ENCODE assay signal across 11 cellular contexts in the genomic region with DNA sequence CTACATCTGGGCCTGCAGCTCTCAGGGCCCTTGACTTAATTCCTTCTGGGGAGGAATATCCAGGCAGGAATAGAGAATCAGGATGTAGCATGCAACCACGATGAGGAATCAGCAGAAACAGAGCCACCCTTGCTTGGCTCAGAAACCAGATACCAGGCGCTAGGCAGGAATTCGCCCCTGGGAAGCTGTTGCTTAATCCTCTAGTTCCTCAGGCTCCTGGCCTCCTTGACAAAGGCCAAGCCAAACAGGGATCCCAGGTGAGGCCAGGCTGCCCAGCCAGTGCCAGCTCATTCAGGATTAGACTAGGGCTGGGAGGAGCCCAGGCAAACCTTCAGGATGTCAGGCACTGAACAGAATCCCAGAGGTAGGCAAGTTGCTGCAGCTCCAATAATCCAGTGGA. TPM values are rescaled to one million over a fixed set of nuclear protein-coding genes. Genes with fewer than 3 reads are reported as not detected.
DNase-seq lines count a peak whose midpoint lies in the region; ATAC-seq and TF ChIP-seq lines count a peak whose summit lies in the region.
"Had no signal": no experiment of that assay in that cellular context is flagged by ENCODE, and none has a peak within 500 bp of the region (broad histone marks: within the 10 kb centered on the region; RNA-seq: fewer than 3 reads in every experiment).

No MANE protein-coding gene starts in this region.

- no peaks in the 10 kb centered on the region for H3K36me3 ChIP-seq in colonic mucosa
- H3K36me3 ChIP-seq: BLaER1 treated with 17β-estradiol and CSF1 and Interleukin-3, amounts not matched to agents 10 nM and 100 nM had no signal

- H3K4me1 ChIP-seq in colonic mucosa, result no peaks in the 10 kb centered on the region

- DNase-seq in A172 (ENCODE audit: low spot score), result peak; percentile 79
- DNase-seq in colonic mucosa, result peak; percentile 45
- DNase-seq in lower leg skin (ENCODE audit: low spot score in 2 of 2), result peak; percentile 79 to 91
- no peak for DNase-seq in GOT3 (lab: John Stamatoyannopoulos, UW)
- DNase-seq in head of caudate nucleus, result no peak
- no peak for DNase-seq in cerebellar cortex (ENCODE audit: low spot score)
- DNase-seq: amygdala, NCI-H2081 treated with DMSO at 0.1 percent for 48 hours had no signal

- H3K27ac ChIP-seq in colonic mucosa, result peak overlapping the region; percentile 43

- TF ChIP-seq RAD21 in Ishikawa (IDR thresholded peaks at IDR 0.05; ENCODE audit: low read depth), result no peak

- no peaks in the 10 kb centered on the region for H3K27me3 ChIP-seq in colonic mucosa
- H3K27me3 ChIP-seq: BLaER1 treated with 17β-estradiol and CSF1 and Interleukin-3, amounts not matched to agents 10 nM and 100 nM had no signal

- no peak for TF ChIP-seq EP300 in Ishikawa (IDR thresholded peaks at IDR 0.05; ENCODE audit: borderline replicate concordance)

- H3K4me3 ChIP-seq in colonic mucosa (no peak overlapping the region), lower leg skin (ENCODE audit: low read depth, poor library complexity, severe bottlenecking) (no peak overlapping the region)
- H3K4me3 ChIP-seq: BLaER1 treated with 17β-estradiol and CSF1 and Interleukin-3, amounts not matched to agents 10 nM and 100 nM had no signal

- intact Hi-C loops in colonic mucosa (cut with DNase I), result no loop called here
- intact Hi-C loops in lower leg skin (cut with DNase I; ENCODE audit: low total_unique reads), result no loop called here
- intact Hi-C loops in head of caudate nucleus (cut with DNase I), result no loop called here

- TF ChIP-seq CTCF in colonic mucosa (IDR thresholded peaks at IDR 0.05) (no peak), lower leg skin (IDR thresholded peaks at IDR 0.05) (no peak)

- H3K9me3 ChIP-seq in colonic mucosa, result no peaks in the 10 kb centered on the region
- H3K9me3 ChIP-seq: BLaER1 treated with 17β-estradiol and CSF1 and Interleukin-3, amounts not matched to agents 10 nM and 100 nM had no signal

- ATAC-seq in HG03342 (IDR thresholded peaks at IDR 0.05; ENCODE audit: unreplicated experiment), result no peak

- H3K9ac ChIP-seq in colonic mucosa (ENCODE audit: low read depth in 2 of 2, low read length in 2 of 2), result no peak overlapping the region
- H3K9ac ChIP-seq: BLaER1 treated with 17β-estradiol and CSF1 and Interleukin-3, amounts not matched to agents 10 nM and 100 nM had no signal

- no peak for TF ChIP-seq POLR2A in lower leg skin (IDR thresholded peaks at IDR 0.05)

- WGBS in lower leg skin, 2 donors, result 50 to 51% methylated on average over 3 of the region's 3 CpGs

TF ChIP-seq in Ishikawa, 13 proteins besides CTCF, POLR2A, EP300 and RAD21:
- no peak for TF ChIP-seq CREB1 (IDR thresholded peaks at IDR 0.05; ENCODE audit: low read depth)
- TF ChIP-seq, protein P1, sequence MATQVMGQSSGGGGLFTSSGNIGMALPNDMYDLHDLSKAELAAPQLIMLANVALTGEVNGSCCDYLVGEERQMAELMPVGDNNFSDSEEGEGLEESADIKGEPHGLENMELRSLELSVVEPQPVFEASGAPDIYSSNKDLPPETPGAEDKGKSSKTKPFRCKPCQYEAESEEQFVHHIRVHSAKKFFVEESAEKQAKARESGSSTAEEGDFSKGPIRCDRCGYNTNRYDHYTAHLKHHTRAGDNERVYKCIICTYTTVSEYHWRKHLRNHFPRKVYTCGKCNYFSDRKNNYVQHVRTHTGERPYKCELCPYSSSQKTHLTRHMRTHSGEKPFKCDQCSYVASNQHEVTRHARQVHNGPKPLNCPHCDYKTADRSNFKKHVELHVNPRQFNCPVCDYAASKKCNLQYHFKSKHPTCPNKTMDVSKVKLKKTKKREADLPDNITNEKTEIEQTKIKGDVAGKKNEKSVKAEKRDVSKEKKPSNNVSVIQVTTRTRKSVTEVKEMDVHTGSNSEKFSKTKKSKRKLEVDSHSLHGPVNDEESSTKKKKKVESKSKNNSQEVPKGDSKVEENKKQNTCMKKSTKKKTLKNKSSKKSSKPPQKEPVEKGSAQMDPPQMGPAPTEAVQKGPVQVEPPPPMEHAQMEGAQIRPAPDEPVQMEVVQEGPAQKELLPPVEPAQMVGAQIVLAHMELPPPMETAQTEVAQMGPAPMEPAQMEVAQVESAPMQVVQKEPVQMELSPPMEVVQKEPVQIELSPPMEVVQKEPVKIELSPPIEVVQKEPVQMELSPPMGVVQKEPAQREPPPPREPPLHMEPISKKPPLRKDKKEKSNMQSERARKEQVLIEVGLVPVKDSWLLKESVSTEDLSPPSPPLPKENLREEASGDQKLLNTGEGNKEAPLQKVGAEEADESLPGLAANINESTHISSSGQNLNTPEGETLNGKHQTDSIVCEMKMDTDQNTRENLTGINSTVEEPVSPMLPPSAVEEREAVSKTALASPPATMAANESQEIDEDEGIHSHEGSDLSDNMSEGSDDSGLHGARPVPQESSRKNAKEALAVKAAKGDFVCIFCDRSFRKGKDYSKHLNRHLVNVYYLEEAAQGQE (IDR thresholded peaks at IDR 0.05; ENCODE audit: low read depth), result no peak
- peak; percentile 58 for TF ChIP-seq TEAD4 (IDR thresholded peaks at IDR 0.05)
- TF ChIP-seq, protein P2, sequence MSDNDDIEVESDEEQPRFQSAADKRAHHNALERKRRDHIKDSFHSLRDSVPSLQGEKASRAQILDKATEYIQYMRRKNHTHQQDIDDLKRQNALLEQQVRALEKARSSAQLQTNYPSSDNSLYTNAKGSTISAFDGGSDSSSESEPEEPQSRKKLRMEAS (IDR thresholded peaks at IDR 0.05), result no peak
- TF ChIP-seq EGR1 (IDR thresholded peaks at IDR 0.05), result no peak
- no peak for TF ChIP-seq TCF12 (IDR thresholded peaks at IDR 0.05; ENCODE audit: low read depth)
- TF ChIP-seq YY1 (IDR thresholded peaks at IDR 0.05; ENCODE audit: low read depth), result no peak
- no peak for TF ChIP-seq USF1 (IDR thresholded peaks at IDR 0.05)
- TF ChIP-seq CEBPB (IDR thresholded peaks at IDR 0.05), result peak; percentile 79
- no peak for TF ChIP-seq ZBTB7A (IDR thresholded peaks at IDR 0.05; ENCODE audit: low read depth)
- 0 out of 2 replicates have a peak, but pooled peaks have one; percentile 17 for TF ChIP-seq NFIC (IDR thresholded peaks at IDR 0.05)
- TF ChIP-seq TAF1 (IDR thresholded peaks at IDR 0.05; ENCODE audit: low read depth), result no peak
- no peak for TF ChIP-seq FOXM1 (IDR thresholded peaks at IDR 0.05; ENCODE audit: borderline replicate concordance, low read depth)

RNA-seq across cellular contexts. Expression of gene IRF2BP2, which starts 48.2 kb away (rescaled TPM):
- total RNA-seq in A172 (2014; rRNA removed; shearing (Covaris generic)), result 50.8 and 51.3 TPM in 2 replicates
- total RNA-seq in colonic mucosa (100 to 1,000 TPM; 157 to 164 TPM), lower leg skin (100 to 1,000 TPM; 121 to 149 (median 137) TPM)

Comparison
In these comparisons a context has a peak if more than half of its experiments do, and no peak if none do; other contexts are left out.
1. DNase-seq: peak in A172 (single experiment), colonic mucosa (single experiment) and lower leg skin (2 of 2); none in GOT3 (single experiment), head of caudate nucleus (0 of 42) and cerebellar cortex (single experiment).